8 cellular contexts compared by ENCODE assay signal in genomic region chr19:49672131-49672919, GRCh38. TPM values are rescaled to one million over a fixed set of nuclear protein-coding genes. Genes with fewer than 3 reads are reported as not detected.
A peak's percentile ranks its signal among the peaks of the same experiment; 100 is the strongest.
DNase-seq lines count a peak whose midpoint lies in the region; ATAC-seq, FAIRE-seq and TF ChIP-seq lines count a peak whose summit lies in the region.

No MANE protein-coding gene starts in this region.

- H3K9me3 Mint-ChIP-seq in activated naive CD4-positive, alpha-beta T cell treated with anti-CD3 and anti-CD28 coated beads, Interleukin-2, amount 50 U/mL, for 72 hours: no peaks in the 10 kb centered on the region

- no peaks in the 10 kb centered on the region for H3K27me3 ChIP-seq in MG63
- H3K27me3 ChIP-seq in pancreas: no peaks in the 10 kb centered on the region

- WGBS in pancreas, 2 donors: 12 to 18% methylated on average over 27 to 28 of the region's 28 CpGs

- H3K4me1 ChIP-seq in pancreas: peaks cover 5 to 9% (median 8%) of the 10 kb centered on the region in 3 donors

- DNase-seq in DMS79 (lab: John Stamatoyannopoulos, UW) (peak; percentile 71), MG63 (peak; percentile 72), Right ventricle myocardium superior (peak; percentile 85), pancreas (peak; percentile 78 to 93 (median 82)), urothelium cell line (ENCODE audit: low spot score) (peak; percentile 82)
- DNase-seq in activated naive CD4-positive, alpha-beta T cell treated with anti-CD3 and anti-CD28 coated beads, Interleukin-2, amount 50 U/mL, for 72 hours (ENCODE audit: low spot score in 2 of 2): peak; percentile 78 to 87

- H3K9me3 ChIP-seq in MG63 (no peaks in the 10 kb centered on the region), pancreas (no peaks in the 10 kb centered on the region)

- no peak overlapping the region for H3K4me3 ChIP-seq in MG63
- H3K4me3 ChIP-seq in pancreas: peak overlapping the region in 1 of 4 donors; percentile 27

- no peak for FAIRE-seq in pancreas (lab: Jason Lieb, UNC)
- peak; percentile 52 for FAIRE-seq in urothelium cell line (lab: Jason Lieb, UNC)

- H3K27ac Mint-ChIP-seq in activated naive CD4-positive, alpha-beta T cell treated with anti-CD3 and anti-CD28 coated beads, Interleukin-2, amount 50 U/mL, for 72 hours: peak overlapping the region in 1 of 2 donors; percentile 56

- TF ChIP-seq CTCF in pancreas (IDR thresholded peaks at IDR 0.05): peak; percentile 85 to 95 (median 88)

- peak overlapping the region in 3 of 4 donors; percentile 55 to 77 (median 58) for H3K27ac ChIP-seq in pancreas

- intact Hi-C loops in Right ventricle myocardium superior (cut with DNase I) (loop anchor here (10.0 kb wide), 1 partner anchor 192 kb away; the partner anchor contains the start of gene PNKP), pancreas (cut with DNase I) (loop anchor here in 1 of 3 donors (10.0 kb wide), 1 partner anchor 88 kb away; the partner anchor contains the start of genes NOSIP and PRRG2)

- H3K36me3 Mint-ChIP-seq in activated naive CD4-positive, alpha-beta T cell treated with anti-CD3 and anti-CD28 coated beads, Interleukin-2, amount 50 U/mL, for 72 hours: peaks cover 4 to 6% of the 10 kb centered on the region in 2 donors

- H3K36me3 ChIP-seq in MG63: peaks cover 29% of the 10 kb centered on the region
- no peaks in the 10 kb centered on the region for H3K36me3 ChIP-seq in pancreas

- ATAC-seq in SK-N-SH treated with all-trans-retinoic acid at 6 μM for 48 hours (peak; percentile 54), Right ventricle myocardium superior (ENCODE audit: poor library complexity) (no peak), pancreas (peak in 3 of 4 donors; percentile 28 to 45 (median 31)), GM19463 (IDR thresholded peaks at IDR 0.05; ENCODE audit: unreplicated experiment) (no peak)
- no peak for ATAC-seq in activated naive CD4-positive, alpha-beta T cell treated with anti-CD3 and anti-CD28 coated beads, Interleukin-2, amount 50 U/mL, for 72 hours

TF ChIP-seq in SK-N-SH treated with all-trans-retinoic acid at 6 μM for 48 hours, 23 proteins besides CTCF, POLR2A, EP300 and RAD21:
- TF ChIP-seq ZNF565 (CRISPR knock-in tag; conservative IDR thresholded peaks at IDR 0.05; ENCODE audit: low read depth) (no peak), CSDC2 (CRISPR knock-in tag; IDR thresholded peaks at IDR 0.05) (no peak), PPARA (CRISPR knock-in tag; IDR thresholded peaks at IDR 0.05; ENCODE audit: borderline replicate concordance) (no peak), ZNF70 (CRISPR knock-in tag; IDR thresholded peaks at IDR 0.05) (0 out of 2 replicates have a peak, but pooled peaks have one; percentile 4)
- TF ChIP-seq, protein P1, sequence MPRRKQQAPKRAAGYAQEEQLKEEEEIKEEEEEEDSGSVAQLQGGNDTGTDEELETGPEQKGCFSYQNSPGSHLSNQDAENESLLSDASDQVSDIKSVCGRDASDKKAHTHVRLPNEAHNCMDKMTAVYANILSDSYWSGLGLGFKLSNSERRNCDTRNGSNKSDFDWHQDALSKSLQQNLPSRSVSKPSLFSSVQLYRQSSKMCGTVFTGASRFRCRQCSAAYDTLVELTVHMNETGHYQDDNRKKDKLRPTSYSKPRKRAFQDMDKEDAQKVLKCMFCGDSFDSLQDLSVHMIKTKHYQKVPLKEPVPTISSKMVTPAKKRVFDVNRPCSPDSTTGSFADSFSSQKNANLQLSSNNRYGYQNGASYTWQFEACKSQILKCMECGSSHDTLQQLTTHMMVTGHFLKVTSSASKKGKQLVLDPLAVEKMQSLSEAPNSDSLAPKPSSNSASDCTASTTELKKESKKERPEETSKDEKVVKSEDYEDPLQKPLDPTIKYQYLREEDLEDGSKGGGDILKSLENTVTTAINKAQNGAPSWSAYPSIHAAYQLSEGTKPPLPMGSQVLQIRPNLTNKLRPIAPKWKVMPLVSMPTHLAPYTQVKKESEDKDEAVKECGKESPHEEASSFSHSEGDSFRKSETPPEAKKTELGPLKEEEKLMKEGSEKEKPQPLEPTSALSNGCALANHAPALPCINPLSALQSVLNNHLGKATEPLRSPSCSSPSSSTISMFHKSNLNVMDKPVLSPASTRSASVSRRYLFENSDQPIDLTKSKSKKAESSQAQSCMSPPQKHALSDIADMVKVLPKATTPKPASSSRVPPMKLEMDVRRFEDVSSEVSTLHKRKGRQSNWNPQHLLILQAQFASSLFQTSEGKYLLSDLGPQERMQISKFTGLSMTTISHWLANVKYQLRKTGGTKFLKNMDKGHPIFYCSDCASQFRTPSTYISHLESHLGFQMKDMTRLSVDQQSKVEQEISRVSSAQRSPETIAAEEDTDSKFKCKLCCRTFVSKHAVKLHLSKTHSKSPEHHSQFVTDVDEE (CRISPR knock-in tag; IDR thresholded peaks at IDR 0.05): peak; percentile 54; the same call in 1 of the 2 replicates
- TF ChIP-seq, protein P2, sequence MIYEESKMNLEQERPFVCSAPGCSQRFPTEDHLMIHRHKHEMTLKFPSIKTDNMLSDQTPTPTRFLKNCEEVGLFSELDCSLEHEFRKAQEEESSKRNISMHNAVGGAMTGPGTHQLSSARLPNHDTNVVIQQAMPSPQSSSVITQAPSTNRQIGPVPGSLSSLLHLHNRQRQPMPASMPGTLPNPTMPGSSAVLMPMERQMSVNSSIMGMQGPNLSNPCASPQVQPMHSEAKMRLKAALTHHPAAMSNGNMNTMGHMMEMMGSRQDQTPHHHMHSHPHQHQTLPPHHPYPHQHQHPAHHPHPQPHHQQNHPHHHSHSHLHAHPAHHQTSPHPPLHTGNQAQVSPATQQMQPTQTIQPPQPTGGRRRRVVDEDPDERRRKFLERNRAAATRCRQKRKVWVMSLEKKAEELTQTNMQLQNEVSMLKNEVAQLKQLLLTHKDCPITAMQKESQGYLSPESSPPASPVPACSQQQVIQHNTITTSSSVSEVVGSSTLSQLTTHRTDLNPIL (CRISPR knock-in tag; IDR thresholded peaks at IDR 0.05; ENCODE audit: low read depth): no peak
- TF ChIP-seq, protein P3, sequence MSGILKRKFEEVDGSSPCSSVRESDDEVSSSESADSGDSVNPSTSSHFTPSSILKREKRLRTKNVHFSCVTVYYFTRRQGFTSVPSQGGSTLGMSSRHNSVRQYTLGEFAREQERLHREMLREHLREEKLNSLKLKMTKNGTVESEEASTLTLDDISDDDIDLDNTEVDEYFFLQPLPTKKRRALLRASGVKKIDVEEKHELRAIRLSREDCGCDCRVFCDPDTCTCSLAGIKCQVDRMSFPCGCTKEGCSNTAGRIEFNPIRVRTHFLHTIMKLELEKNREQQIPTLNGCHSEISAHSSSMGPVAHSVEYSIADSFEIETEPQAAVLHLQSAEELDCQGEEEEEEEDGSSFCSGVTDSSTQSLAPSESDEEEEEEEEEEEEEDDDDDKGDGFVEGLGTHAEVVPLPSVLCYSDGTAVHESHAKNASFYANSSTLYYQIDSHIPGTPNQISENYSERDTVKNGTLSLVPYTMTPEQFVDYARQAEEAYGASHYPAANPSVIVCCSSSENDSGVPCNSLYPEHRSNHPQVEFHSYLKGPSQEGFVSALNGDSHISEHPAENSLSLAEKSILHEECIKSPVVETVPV (CRISPR knock-in tag; IDR thresholded peaks at IDR 0.05): no peak

RNA-seq across cellular contexts. Expression of gene PRMT1, which starts 4.7 kb away (rescaled TPM):
- 705 and 777 TPM in 2 replicates for total RNA-seq in MG63 (2014; rRNA removed; shearing (Covaris generic); ENCODE audit: low replicate concordance)
- 100 to 1,000 TPM; 248 to 309 TPM for total RNA-seq in activated naive CD4-positive, alpha-beta T cell treated with anti-CD3 and anti-CD28 coated beads, Interleukin-2, amount 50 U/mL, for 72 hours
- total RNA-seq in Right ventricle myocardium superior (110 TPM), pancreas (10 to 100 TPM; 27.2 to 61.1 (median 43.3) TPM)
- polyA plus RNA-seq in pancreas: 10 to 100 TPM; 95.3 to 98.7 TPM

RNA-seq across cellular contexts. Expression of gene BCL2L12, which starts 6.6 kb away (rescaled TPM):
- 3.0 TPM in 1 of 2 replicates, not detected in the other for total RNA-seq in MG63 (2014; rRNA removed; shearing (Covaris generic); ENCODE audit: low replicate concordance)
- total RNA-seq in activated naive CD4-positive, alpha-beta T cell treated with anti-CD3 and anti-CD28 coated beads, Interleukin-2, amount 50 U/mL, for 72 hours: 10 to 100 TPM; 69.6 to 93.4 TPM
- total RNA-seq in Right ventricle myocardium superior (10.8 TPM), pancreas (10 to 100 TPM in 2 of 6 donors, 1 to 10 TPM in 4; 6.0 to 12.0 (median 9.6) TPM)
- 10 to 100 TPM; 16.2 to 16.5 TPM for polyA plus RNA-seq in pancreas

RNA-seq across cellular contexts. Expression of gene IRF3, which starts 6.7 kb away (rescaled TPM):
- 64.1 and 104 TPM in 2 replicates for total RNA-seq in MG63 (2014; rRNA removed; shearing (Covaris generic); ENCODE audit: low replicate concordance)
- 100 to 1,000 TPM; 135 to 202 TPM for total RNA-seq in activated naive CD4-positive, alpha-beta T cell treated with anti-CD3 and anti-CD28 coated beads, Interleukin-2, amount 50 U/mL, for 72 hours
- total RNA-seq in Right ventricle myocardium superior: 29.9 TPM
- 10 to 100 TPM; 34.4 to 66.0 (median 44.7) TPM for total RNA-seq in pancreas
- 100 to 1,000 TPM; 213 to 289 TPM for polyA plus RNA-seq in pancreas

RNA-seq across cellular contexts. Expression of gene ADM5, which starts 17.1 kb away (rescaled TPM):
- total RNA-seq in MG63 (2014; rRNA removed; shearing (Covaris generic); ENCODE audit: low replicate concordance): 0.33 and 1.4 TPM in 2 replicates
- 1 to 10 TPM; 5.6 to 6.2 TPM for total RNA-seq in activated naive CD4-positive, alpha-beta T cell treated with anti-CD3 and anti-CD28 coated beads, Interleukin-2, amount 50 U/mL, for 72 hours
- 0.67 TPM for total RNA-seq in Right ventricle myocardium superior
- under 1 TPM; 0.28 to 1.00 (median 0.58) TPM for total RNA-seq in pancreas
- polyA plus RNA-seq in pancreas: 1 to 10 TPM; 2.4 to 2.5 TPM

RNA-seq across cellular contexts. Expression of gene CPT1C, which starts 18.6 kb away (rescaled TPM):
- total RNA-seq in MG63 (2014; rRNA removed; shearing (Covaris generic); ENCODE audit: low replicate concordance): not detected in 2 replicates
- 1 to 10 TPM; 4.1 to 4.3 TPM for total RNA-seq in activated naive CD4-positive, alpha-beta T cell treated with anti-CD3 and anti-CD28 coated beads, Interleukin-2, amount 50 U/mL, for 72 hours
- total RNA-seq in Right ventricle myocardium superior: 2.2 TPM
- total RNA-seq in pancreas: 1 to 10 TPM in 4 of 6 donors, under 1 TPM in 2; 0.28 to 5.6 (median 2.1) TPM
- 10 to 100 TPM; 10.5 to 12.6 TPM for polyA plus RNA-seq in pancreas

Comparison
In these comparisons a context has a peak if more than half of its experiments do, and no peak if none do; other contexts are left out.
1. ATAC-seq: peak in SK-N-SH treated with all-trans-retinoic acid at 6 μM for 48 hours (single experiment) and pancreas (3 of 4); none in activated naive CD4-positive, alpha-beta T cell treated with anti-CD3 and anti-CD28 coated beads, Interleukin-2, amount 50 U/mL, for 72 hours (0 of 2), Right ventricle myocardium superior (single experiment) and GM19463 (single experiment).
2. Peak in every context shown above with its lines, with median percentiles within 50 percentile points of each other: DNase-seq.